ENCODE assay signal across 22 cellular contexts in genomic region chr3:52349611-52350395, GRCh38.
"Had no signal": no experiment of that assay in that cellular context is flagged by ENCODE, and none has a peak within 500 bp of the region (broad histone marks: within the 10 kb centered on the region; RNA-seq: fewer than 3 reads in every experiment).

No MANE protein-coding gene starts in this region.

- ATAC-seq: activated T-cell treated with anti-CD3 and anti-CD28 coated beads, Interleukin-2, amount 50 U/mL, for 4 hours; heart right ventricle; natural killer cell treated with Interleukin-12 subunit alpha and Interleukin-12 subunit beta and Interleukin-15 and Interleukin-18, amount 100 ng/mL, for 72 hours; pancreas; sciatic nerve; SK-N-SH treated with all-trans-retinoic acid at 6 μM for 48 hours; WTC11 had no signal

- H3K27ac ChIP-seq: breast epithelium, coronary artery, epithelial cell of prostate, heart right ventricle, left ventricle myocardium inferior, neutrophil, pancreas, upper lobe of left lung had no signal

- H3K27ac Mint-ChIP-seq: activated naive CD8-positive, alpha-beta T cell treated with anti-CD3 and anti-CD28 coated beads for 36 hours; activated T-helper 2 cell treated with anti-CD3 and anti-CD28 coated beads, Interferon-gamma antibody, Interleukin-2, Interleukin-4, amounts not matched to agents 10 μg/mL and 5 μg/mL and 100 μg/mL, durations not matched to agents 14 hours and 24 hours and 36 hours; natural killer cell treated with Interleukin-12 subunit alpha and Interleukin-12 subunit beta and Interleukin-15 and Interleukin-18, amount 100 ng/mL, for 72 hours; WTC11 had no signal

- H3K4me1 Mint-ChIP-seq: activated naive CD8-positive, alpha-beta T cell treated with anti-CD3 and anti-CD28 coated beads for 36 hours; WTC11 had no signal

- H3K4me3 ChIP-seq: breast epithelium, coronary artery, heart right ventricle, left ventricle myocardium inferior, pancreas, upper lobe of left lung had no signal

- H3K4me1 ChIP-seq: breast epithelium, pancreas, upper lobe of left lung had no signal

- H3K27me3 Mint-ChIP-seq: activated naive CD8-positive, alpha-beta T cell treated with anti-CD3 and anti-CD28 coated beads for 36 hours; natural killer cell treated with Interleukin-12 subunit alpha and Interleukin-12 subunit beta and Interleukin-15 and Interleukin-18, amount 100 ng/mL, for 72 hours had no signal

- H3K36me3 ChIP-seq: breast epithelium, pancreas had no signal

- DNase-seq: activated CD4-positive, alpha-beta T cell treated with anti-CD3 and anti-CD28 coated beads, Interleukin-2, amount 50 U/mL, for 4 hours; activated CD8-positive, alpha-beta memory T cell treated with anti-CD3 and anti-CD28 coated beads, Interleukin-2, amount 50 U/mL, for 48 hours; activated naive CD4-positive, alpha-beta T cell treated with Interleukin-2 at 50 U/mL for 16 hours; activated naive CD8-positive, alpha-beta T cell treated with anti-CD3 and anti-CD28 coated beads for 36 hours; activated T-cell treated with anti-CD3 and anti-CD28 coated beads, Interleukin-2, amount 50 U/mL, for 4 hours; heart right ventricle; left ventricle myocardium inferior; small intestine; stimulated activated CD4-positive, alpha-beta T cell treated with anti-CD3 and anti-CD28 coated beads, Interleukin-15, amount 100 ng/mL, for 24 hours; stimulated activated naive CD4-positive, alpha-beta T cell treated with Interleukin-2 at 50 U/mL for 16 hours; T-helper 9 cell had no signal

- FAIRE-seq: pancreas, small intestine had no signal

- H3K4me3 Mint-ChIP-seq: activated naive CD8-positive, alpha-beta T cell treated with anti-CD3 and anti-CD28 coated beads for 36 hours; activated T-cell treated with anti-CD3 and anti-CD28 coated beads, Interleukin-2, amount 50 U/mL, for 4 hours; natural killer cell treated with Interleukin-12 subunit alpha and Interleukin-12 subunit beta and Interleukin-15 and Interleukin-18, amount 100 ng/mL, for 72 hours; WTC11 had no signal

- H3K27me3 ChIP-seq: breast epithelium, heart right ventricle, neutrophil, pancreas, upper lobe of left lung had no signal

- H3K36me3 Mint-ChIP-seq: activated naive CD8-positive, alpha-beta T cell treated with anti-CD3 and anti-CD28 coated beads for 36 hours; natural killer cell treated with Interleukin-12 subunit alpha and Interleukin-12 subunit beta and Interleukin-15 and Interleukin-18, amount 100 ng/mL, for 72 hours; WTC11 had no signal

- H3K9me3 ChIP-seq: breast epithelium, heart right ventricle, left ventricle myocardium inferior, neutrophil, pancreas, upper lobe of left lung had no signal

- H3K9me3 Mint-ChIP-seq: activated naive CD8-positive, alpha-beta T cell treated with anti-CD3 and anti-CD28 coated beads for 36 hours; activated T-cell treated with anti-CD3 and anti-CD28 coated beads, Interleukin-2, amount 50 U/mL, for 4 hours; activated T-helper 2 cell treated with anti-CD3 and anti-CD28 coated beads, Interferon-gamma antibody, Interleukin-2, Interleukin-4, amounts not matched to agents 10 μg/mL and 5 μg/mL and 100 μg/mL, durations not matched to agents 14 hours and 24 hours and 36 hours; natural killer cell treated with Interleukin-12 subunit alpha and Interleukin-12 subunit beta and Interleukin-15 and Interleukin-18, amount 100 ng/mL, for 72 hours; WTC11 had no signal
